Comparison of ENCODE assay signal across 1 cellular context in genomic region chr12:38983117-38983571, GRCh38.
TF ChIP-seq lines count a peak whose summit lies in the region.

No MANE protein-coding gene starts in this region.

TF ChIP-seq in HepG2, 621 proteins besides CTCF, POLR2A, EP300 and RAD21 (continued from another document and continues in another):
- TF ChIP-seq, protein P1, sequence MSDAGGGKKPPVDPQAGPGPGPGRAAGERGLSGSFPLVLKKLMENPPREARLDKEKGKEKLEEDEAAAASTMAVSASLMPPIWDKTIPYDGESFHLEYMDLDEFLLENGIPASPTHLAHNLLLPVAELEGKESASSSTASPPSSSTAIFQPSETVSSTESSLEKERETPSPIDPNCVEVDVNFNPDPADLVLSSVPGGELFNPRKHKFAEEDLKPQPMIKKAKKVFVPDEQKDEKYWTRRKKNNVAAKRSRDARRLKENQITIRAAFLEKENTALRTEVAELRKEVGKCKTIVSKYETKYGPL (CRISPR knock-in tag; IDR thresholded peaks at IDR 0.05), result no peak
- TF ChIP-seq ZNF20 (CRISPR knock-in tag; IDR thresholded peaks at IDR 0.05) (no peak), MXI1 (IDR thresholded peaks at IDR 0.05; ENCODE audit: borderline replicate concordance, low read depth, low read length) (no peak), ZNF556 (CRISPR knock-in tag; IDR thresholded peaks at IDR 0.05; ENCODE audit: borderline replicate concordance) (no peak), FLYWCH1 (CRISPR knock-in tag; IDR thresholded peaks at IDR 0.05) (no peak), HNRNPL (IDR thresholded peaks at IDR 0.05; ENCODE audit: low read depth, low read length) (no peak), IRF2 (CRISPR knock-in tag; IDR thresholded peaks at IDR 0.05) (0 out of 2 replicates have a peak, but pooled peaks have one; percentile 39), RBFOX2 (IDR thresholded peaks at IDR 0.05; ENCODE audit: low read depth, low read length) (no peak), ZNF543 (CRISPR knock-in tag; IDR thresholded peaks at IDR 0.05) (no peak), ZKSCAN8 (CRISPR knock-in tag; IDR thresholded peaks at IDR 0.05; ENCODE audit: borderline replicate concordance) (no peak), GFI1 (CRISPR knock-in tag; IDR thresholded peaks at IDR 0.05; ENCODE audit: borderline replicate concordance) (0 out of 2 replicates have a peak, but pooled peaks have one; percentile 58), EHMT2 (IDR thresholded peaks at IDR 0.05; ENCODE audit: borderline replicate concordance, low read depth, low read length) (peak; percentile 33; the same call in 1 of the 2 replicates), RFXAP (CRISPR knock-in tag; IDR thresholded peaks at IDR 0.05; ENCODE audit: borderline replicate concordance) (no peak), SETDB1 (CRISPR knock-in tag; IDR thresholded peaks at IDR 0.05; ENCODE audit: borderline replicate concordance) (no peak), KLF6 (CRISPR knock-in tag; IDR thresholded peaks at IDR 0.05) (no peak), ZMYM4 (CRISPR knock-in tag; IDR thresholded peaks at IDR 0.05) (peak; percentile 59), PRPF4 (IDR thresholded peaks at IDR 0.05; ENCODE audit: low read depth, low read length, poor library complexity, severe bottlenecking) (no peak), ZNF274 (CRISPR knock-in tag; IDR thresholded peaks at IDR 0.05) (no peak), GABPB1 (CRISPR knock-in tag; IDR thresholded peaks at IDR 0.05) (0 out of 2 replicates have a peak, but pooled peaks have one; percentile 27), NFYC (CRISPR knock-in tag; IDR thresholded peaks at IDR 0.05) (peak; percentile 72), POGZ (CRISPR knock-in tag; IDR thresholded peaks at IDR 0.05) (0 out of 2 replicates have a peak, but pooled peaks have one; percentile 24), FOXP4 (CRISPR knock-in tag; IDR thresholded peaks at IDR 0.05) (no peak), ZFP36L2 (CRISPR knock-in tag; IDR thresholded peaks at IDR 0.05) (no peak), PRDM15 (CRISPR knock-in tag; IDR thresholded peaks at IDR 0.05) (no peak), GABPA (IDR thresholded peaks at IDR 0.05; ENCODE audit: low read depth, low read length) (no peak), GABPA (CRISPR knock-in tag; IDR thresholded peaks at IDR 0.05; ENCODE audit: low read depth) (peak; percentile 51), ZNF382 (CRISPR knock-in tag; IDR thresholded peaks at IDR 0.05; ENCODE audit: borderline replicate concordance) (no peak), SIN3B (IDR thresholded peaks at IDR 0.05; ENCODE audit: low read length) (no peak), ZBTB43 (CRISPR knock-in tag; conservative IDR thresholded peaks at IDR 0.05) (no peak), ZNF34 (CRISPR knock-in tag; IDR thresholded peaks at IDR 0.05; ENCODE audit: borderline replicate concordance) (no peak)
- TF ChIP-seq, protein P2, sequence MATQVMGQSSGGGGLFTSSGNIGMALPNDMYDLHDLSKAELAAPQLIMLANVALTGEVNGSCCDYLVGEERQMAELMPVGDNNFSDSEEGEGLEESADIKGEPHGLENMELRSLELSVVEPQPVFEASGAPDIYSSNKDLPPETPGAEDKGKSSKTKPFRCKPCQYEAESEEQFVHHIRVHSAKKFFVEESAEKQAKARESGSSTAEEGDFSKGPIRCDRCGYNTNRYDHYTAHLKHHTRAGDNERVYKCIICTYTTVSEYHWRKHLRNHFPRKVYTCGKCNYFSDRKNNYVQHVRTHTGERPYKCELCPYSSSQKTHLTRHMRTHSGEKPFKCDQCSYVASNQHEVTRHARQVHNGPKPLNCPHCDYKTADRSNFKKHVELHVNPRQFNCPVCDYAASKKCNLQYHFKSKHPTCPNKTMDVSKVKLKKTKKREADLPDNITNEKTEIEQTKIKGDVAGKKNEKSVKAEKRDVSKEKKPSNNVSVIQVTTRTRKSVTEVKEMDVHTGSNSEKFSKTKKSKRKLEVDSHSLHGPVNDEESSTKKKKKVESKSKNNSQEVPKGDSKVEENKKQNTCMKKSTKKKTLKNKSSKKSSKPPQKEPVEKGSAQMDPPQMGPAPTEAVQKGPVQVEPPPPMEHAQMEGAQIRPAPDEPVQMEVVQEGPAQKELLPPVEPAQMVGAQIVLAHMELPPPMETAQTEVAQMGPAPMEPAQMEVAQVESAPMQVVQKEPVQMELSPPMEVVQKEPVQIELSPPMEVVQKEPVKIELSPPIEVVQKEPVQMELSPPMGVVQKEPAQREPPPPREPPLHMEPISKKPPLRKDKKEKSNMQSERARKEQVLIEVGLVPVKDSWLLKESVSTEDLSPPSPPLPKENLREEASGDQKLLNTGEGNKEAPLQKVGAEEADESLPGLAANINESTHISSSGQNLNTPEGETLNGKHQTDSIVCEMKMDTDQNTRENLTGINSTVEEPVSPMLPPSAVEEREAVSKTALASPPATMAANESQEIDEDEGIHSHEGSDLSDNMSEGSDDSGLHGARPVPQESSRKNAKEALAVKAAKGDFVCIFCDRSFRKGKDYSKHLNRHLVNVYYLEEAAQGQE (IDR thresholded peaks at IDR 0.05; ENCODE audit: borderline replicate concordance in 1 of 2, low read depth in 1 of 2, low read length in 2 of 2), result 0 out of 4 replicates have a peak, but pooled peaks of 1 of the 2 experiments have one; percentile 12
- TF ChIP-seq, protein P3, sequence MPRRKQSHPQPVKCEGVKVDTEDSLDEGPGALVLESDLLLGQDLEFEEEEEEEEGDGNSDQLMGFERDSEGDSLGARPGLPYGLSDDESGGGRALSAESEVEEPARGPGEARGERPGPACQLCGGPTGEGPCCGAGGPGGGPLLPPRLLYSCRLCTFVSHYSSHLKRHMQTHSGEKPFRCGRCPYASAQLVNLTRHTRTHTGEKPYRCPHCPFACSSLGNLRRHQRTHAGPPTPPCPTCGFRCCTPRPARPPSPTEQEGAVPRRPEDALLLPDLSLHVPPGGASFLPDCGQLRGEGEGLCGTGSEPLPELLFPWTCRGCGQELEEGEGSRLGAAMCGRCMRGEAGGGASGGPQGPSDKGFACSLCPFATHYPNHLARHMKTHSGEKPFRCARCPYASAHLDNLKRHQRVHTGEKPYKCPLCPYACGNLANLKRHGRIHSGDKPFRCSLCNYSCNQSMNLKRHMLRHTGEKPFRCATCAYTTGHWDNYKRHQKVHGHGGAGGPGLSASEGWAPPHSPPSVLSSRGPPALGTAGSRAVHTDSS (CRISPR knock-in tag; conservative IDR thresholded peaks at IDR 0.05), result no peak
- TF ChIP-seq, protein P4, sequence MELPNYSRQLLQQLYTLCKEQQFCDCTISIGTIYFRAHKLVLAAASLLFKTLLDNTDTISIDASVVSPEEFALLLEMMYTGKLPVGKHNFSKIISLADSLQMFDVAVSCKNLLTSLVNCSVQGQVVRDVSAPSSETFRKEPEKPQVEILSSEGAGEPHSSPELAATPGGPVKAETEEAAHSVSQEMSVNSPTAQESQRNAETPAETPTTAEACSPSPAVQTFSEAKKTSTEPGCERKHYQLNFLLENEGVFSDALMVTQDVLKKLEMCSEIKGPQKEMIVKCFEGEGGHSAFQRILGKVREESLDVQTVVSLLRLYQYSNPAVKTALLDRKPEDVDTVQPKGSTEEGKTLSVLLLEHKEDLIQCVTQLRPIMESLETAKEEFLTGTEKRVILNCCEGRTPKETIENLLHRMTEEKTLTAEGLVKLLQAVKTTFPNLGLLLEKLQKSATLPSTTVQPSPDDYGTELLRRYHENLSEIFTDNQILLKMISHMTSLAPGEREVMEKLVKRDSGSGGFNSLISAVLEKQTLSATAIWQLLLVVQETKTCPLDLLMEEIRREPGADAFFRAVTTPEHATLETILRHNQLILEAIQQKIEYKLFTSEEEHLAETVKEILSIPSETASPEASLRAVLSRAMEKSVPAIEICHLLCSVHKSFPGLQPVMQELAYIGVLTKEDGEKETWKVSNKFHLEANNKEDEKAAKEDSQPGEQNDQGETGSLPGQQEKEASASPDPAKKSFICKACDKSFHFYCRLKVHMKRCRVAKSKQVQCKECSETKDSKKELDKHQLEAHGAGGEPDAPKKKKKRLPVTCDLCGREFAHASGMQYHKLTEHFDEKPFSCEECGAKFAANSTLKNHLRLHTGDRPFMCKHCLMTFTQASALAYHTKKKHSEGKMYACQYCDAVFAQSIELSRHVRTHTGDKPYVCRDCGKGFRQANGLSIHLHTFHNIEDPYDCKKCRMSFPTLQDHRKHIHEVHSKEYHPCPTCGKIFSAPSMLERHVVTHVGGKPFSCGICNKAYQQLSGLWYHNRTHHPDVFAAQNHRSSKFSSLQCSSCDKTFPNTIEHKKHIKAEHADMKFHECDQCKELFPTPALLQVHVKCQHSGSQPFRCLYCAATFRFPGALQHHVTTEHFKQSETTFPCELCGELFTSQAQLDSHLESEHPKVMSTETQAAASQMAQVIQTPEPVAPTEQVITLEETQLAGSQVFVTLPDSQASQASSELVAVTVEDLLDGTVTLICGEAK (IDR thresholded peaks at IDR 0.05), result no peak
- TF ChIP-seq, protein P4 (CRISPR knock-in tag; IDR thresholded peaks at IDR 0.05), result no peak
